8 cellular contexts compared by ENCODE assay signal in the genomic region with DNA sequence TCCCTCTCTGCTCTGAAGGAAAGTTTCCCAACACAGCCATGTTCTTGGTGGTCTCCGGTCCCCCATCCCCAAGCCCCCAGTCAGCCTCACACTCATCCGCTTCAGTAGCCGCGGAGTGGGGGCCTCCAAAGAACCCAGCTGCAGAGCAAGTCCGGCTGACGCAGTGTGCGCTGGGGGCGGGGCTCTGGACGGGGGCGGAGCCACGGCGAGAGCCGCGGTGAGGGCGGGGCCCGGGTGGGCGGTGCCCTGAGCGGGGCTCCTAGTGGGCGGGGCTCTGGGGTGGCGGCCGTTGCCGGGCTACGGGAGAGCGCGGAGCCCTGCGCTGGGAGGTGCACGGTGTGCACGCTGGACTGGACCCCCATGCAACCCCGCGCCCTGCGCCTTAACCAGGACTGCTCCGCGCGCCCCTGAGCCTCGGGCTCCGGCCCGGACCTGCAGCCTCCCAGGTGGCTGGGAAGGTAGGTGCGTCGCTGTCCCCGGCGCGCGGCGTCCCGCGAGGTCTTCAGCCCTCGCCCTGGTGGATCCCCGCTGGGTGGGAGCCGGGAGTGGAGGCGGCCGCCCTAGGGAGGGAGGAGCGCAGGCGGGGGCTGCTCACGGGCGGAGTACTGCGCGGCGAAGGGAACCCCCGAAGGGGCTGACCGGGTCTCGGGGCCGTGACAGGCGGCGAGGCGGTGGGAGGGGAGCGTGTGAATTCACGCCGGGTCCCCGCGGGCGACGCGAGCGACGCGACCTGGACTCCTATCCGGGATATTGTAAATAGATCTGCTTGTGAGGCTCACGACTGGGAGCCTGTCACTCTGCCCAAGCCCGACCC. TPM values are rescaled to one million over a fixed set of nuclear protein-coding genes. Genes with fewer than 3 reads are reported as not detected.
DNase-seq lines count a peak whose midpoint lies in the region; ATAC-seq and TF ChIP-seq lines count a peak whose summit lies in the region.

No MANE protein-coding gene starts in this region.

- in situ Hi-C loops in GM23248 (cut with MboI), result loop anchor here (10.0 kb wide), 1 partner anchor 286 kb away; no protein-coding TSS in a partner anchor

- H3K4me1 ChIP-seq in ES-I3 (ENCODE audit: insufficient read depth, low read length) (no peaks in the 10 kb centered on the region), GM23248 (ENCODE audit: insufficient read depth) (no peaks in the 10 kb centered on the region), parathyroid adenoma (no peaks in the 10 kb centered on the region), tibial artery (peaks cover 0 to 21% (median 16%) of the 10 kb centered on the region in 4 donors)

- H3K4me3 ChIP-seq in GM23248, result peak overlapping the region; percentile 75
- peak overlapping the region; percentile 55 for H3K4me3 ChIP-seq in parathyroid adenoma (ENCODE audit: low read depth, low read length)
- H3K4me3 ChIP-seq in tibial artery, result peak overlapping the region; percentile 64 to 83

- peak overlapping the region; percentile 81 for H3K4me3 Mint-ChIP-seq in activated naive CD8-positive, alpha-beta T cell

- no peaks in the 10 kb centered on the region for H3K36me3 Mint-ChIP-seq in activated naive CD8-positive, alpha-beta T cell

- H3F3A ChIP-seq in GM23248 (ENCODE audit: insufficient read depth), result peaks cover 6% of the 10 kb centered on the region; the same call in 1 of the 2 replicates

- H3K9ac ChIP-seq in ES-I3 (ENCODE audit: low read depth, low read length), result peak overlapping the region; percentile 80; the same call in 1 of the 2 replicates
- peak overlapping the region; percentile 73 for H3K9ac ChIP-seq in GM23248
- no peak overlapping the region for H3K9ac ChIP-seq in parathyroid adenoma

- peaks cover 29% of the 10 kb centered on the region for H3K27me3 Mint-ChIP-seq in activated naive CD8-positive, alpha-beta T cell

- H2AFZ ChIP-seq in GM23248 (peak overlapping the region; percentile 88), parathyroid adenoma (peak overlapping the region; percentile 71)

- TF ChIP-seq CTCF in parathyroid adenoma (IDR thresholded peaks at IDR 0.05), result no peak
- no peak for TF ChIP-seq CTCF in tibial artery (IDR thresholded peaks at IDR 0.05)

- WGBS in GM23248 (ENCODE audit: low coverage in 1 of 2, low lambda C conversion rate in 2 of 2, missing lambda C conversion rate in 2 of 2), 2 experiments, result 0 to 1% methylated on average over 45 to 64 of the region's 79 CpGs

- H3K9me3 ChIP-seq in ES-I3 (ENCODE audit: control insufficient read depth, insufficient read depth, low read length) (no peaks in the 10 kb centered on the region), GM23248 (ENCODE audit: low read depth) (no peaks in the 10 kb centered on the region), parathyroid adenoma (ENCODE audit: control insufficient read depth, low read length) (no peaks in the 10 kb centered on the region), tibial artery (no peaks in the 10 kb centered on the region)

- H3K79me2 ChIP-seq in GM23248 (ENCODE audit: insufficient read depth) (no peaks in the 10 kb centered on the region), parathyroid adenoma (no peaks in the 10 kb centered on the region)

- H3K9me2 ChIP-seq in GM23248 (ENCODE audit: insufficient read depth), result no peaks in the 10 kb centered on the region

- intact Hi-C loops in Right ventricle myocardium superior (cut with DNase I), result no loop called here
- intact Hi-C loops in tibial artery (cut with DNase I; ENCODE audit: low total_unique reads), result no loop called here

- DNase-seq in GM23248 (peak; percentile 95), LHCN-M2 (ENCODE audit: low read depth) (peak; percentile 81), Right ventricle myocardium superior (peak; percentile 96), tibial artery (peak; percentile 84 to 93)

- peak; percentile 96 for ATAC-seq in SK-N-SH treated with all-trans-retinoic acid at 6 μM for 48 hours
- ATAC-seq in Right ventricle myocardium superior (ENCODE audit: poor library complexity), result peak; percentile 99

- H3K27ac ChIP-seq in GM23248 (no peak overlapping the region), parathyroid adenoma (no peak overlapping the region), tibial artery (peak overlapping the region; percentile 35 to 45)

- H3K36me3 ChIP-seq in ES-I3 (ENCODE audit: insufficient read depth, low read length) (no peaks in the 10 kb centered on the region), GM23248 (ENCODE audit: low read depth) (no peaks in the 10 kb centered on the region), parathyroid adenoma (ENCODE audit: control insufficient read depth, insufficient read depth, low read length) (no peaks in the 10 kb centered on the region), tibial artery (no peaks in the 10 kb centered on the region)

- H3K9me3 Mint-ChIP-seq in activated naive CD8-positive, alpha-beta T cell (ENCODE audit: low read depth), result no peaks in the 10 kb centered on the region

- H3K27ac Mint-ChIP-seq in activated naive CD8-positive, alpha-beta T cell, result no peak overlapping the region

- H3K4me2 ChIP-seq in GM23248 (ENCODE audit: unreplicated experiment), result peak overlapping the region; percentile 78
- H3K4me2 ChIP-seq in parathyroid adenoma (ENCODE audit: low read length), result peak overlapping the region; percentile 68

- peaks cover 22% of the 10 kb centered on the region for H3K4me1 Mint-ChIP-seq in activated naive CD8-positive, alpha-beta T cell (ENCODE audit: low read depth)

- no peaks in the 10 kb centered on the region for H3K27me3 ChIP-seq in GM23248 (replicated peaks; ENCODE audit: insufficient read depth)
- no peaks in the 10 kb centered on the region for H3K27me3 ChIP-seq in parathyroid adenoma (ENCODE audit: control insufficient read depth, insufficient read depth, low read length)
- H3K27me3 ChIP-seq in tibial artery, result peaks cover 0 to 24% of the 10 kb centered on the region in 2 donors

- H4K20me1 ChIP-seq in GM23248 (ENCODE audit: insufficient read depth), result no peaks in the 10 kb centered on the region

TF ChIP-seq in SK-N-SH treated with all-trans-retinoic acid at 6 μM for 48 hours, 23 proteins besides CTCF, POLR2A, EP300 and RAD21:
- TF ChIP-seq PPARA (CRISPR knock-in tag; IDR thresholded peaks at IDR 0.05; ENCODE audit: borderline replicate concordance), result no peak
- TF ChIP-seq, protein P1, sequence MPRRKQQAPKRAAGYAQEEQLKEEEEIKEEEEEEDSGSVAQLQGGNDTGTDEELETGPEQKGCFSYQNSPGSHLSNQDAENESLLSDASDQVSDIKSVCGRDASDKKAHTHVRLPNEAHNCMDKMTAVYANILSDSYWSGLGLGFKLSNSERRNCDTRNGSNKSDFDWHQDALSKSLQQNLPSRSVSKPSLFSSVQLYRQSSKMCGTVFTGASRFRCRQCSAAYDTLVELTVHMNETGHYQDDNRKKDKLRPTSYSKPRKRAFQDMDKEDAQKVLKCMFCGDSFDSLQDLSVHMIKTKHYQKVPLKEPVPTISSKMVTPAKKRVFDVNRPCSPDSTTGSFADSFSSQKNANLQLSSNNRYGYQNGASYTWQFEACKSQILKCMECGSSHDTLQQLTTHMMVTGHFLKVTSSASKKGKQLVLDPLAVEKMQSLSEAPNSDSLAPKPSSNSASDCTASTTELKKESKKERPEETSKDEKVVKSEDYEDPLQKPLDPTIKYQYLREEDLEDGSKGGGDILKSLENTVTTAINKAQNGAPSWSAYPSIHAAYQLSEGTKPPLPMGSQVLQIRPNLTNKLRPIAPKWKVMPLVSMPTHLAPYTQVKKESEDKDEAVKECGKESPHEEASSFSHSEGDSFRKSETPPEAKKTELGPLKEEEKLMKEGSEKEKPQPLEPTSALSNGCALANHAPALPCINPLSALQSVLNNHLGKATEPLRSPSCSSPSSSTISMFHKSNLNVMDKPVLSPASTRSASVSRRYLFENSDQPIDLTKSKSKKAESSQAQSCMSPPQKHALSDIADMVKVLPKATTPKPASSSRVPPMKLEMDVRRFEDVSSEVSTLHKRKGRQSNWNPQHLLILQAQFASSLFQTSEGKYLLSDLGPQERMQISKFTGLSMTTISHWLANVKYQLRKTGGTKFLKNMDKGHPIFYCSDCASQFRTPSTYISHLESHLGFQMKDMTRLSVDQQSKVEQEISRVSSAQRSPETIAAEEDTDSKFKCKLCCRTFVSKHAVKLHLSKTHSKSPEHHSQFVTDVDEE (CRISPR knock-in tag; IDR thresholded peaks at IDR 0.05), result no peak
- TF ChIP-seq, protein P2, sequence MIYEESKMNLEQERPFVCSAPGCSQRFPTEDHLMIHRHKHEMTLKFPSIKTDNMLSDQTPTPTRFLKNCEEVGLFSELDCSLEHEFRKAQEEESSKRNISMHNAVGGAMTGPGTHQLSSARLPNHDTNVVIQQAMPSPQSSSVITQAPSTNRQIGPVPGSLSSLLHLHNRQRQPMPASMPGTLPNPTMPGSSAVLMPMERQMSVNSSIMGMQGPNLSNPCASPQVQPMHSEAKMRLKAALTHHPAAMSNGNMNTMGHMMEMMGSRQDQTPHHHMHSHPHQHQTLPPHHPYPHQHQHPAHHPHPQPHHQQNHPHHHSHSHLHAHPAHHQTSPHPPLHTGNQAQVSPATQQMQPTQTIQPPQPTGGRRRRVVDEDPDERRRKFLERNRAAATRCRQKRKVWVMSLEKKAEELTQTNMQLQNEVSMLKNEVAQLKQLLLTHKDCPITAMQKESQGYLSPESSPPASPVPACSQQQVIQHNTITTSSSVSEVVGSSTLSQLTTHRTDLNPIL (CRISPR knock-in tag; IDR thresholded peaks at IDR 0.05; ENCODE audit: low read depth), result no peak
- TF ChIP-seq ESRRG (CRISPR knock-in tag; IDR thresholded peaks at IDR 0.05), result no peak
- TF ChIP-seq ZFP30 (CRISPR knock-in tag; IDR thresholded peaks at IDR 0.05), result no peak
TF ChIP-seq in SK-N-SH treated with all-trans-retinoic acid at 6 μM for 48 hours: peak in this region for 0.

RNA-seq across cellular contexts. Expression of a gene that starts 9.1 kb away (rescaled TPM):
- total RNA-seq in GM23248 (2014; rRNA removed; shearing (Covaris generic)), result 3.4 and 5.4 TPM in 2 replicates
- 2.7 and 3.4 TPM in 2 replicates for polyA plus RNA-seq in GM23248 (2016; fragmentation: Nextera tagmentation; extraction: Ambion mirVana)
- total RNA-seq in LHCN-M2 (2014; rRNA removed) (34.1 and 37.3 TPM in 2 replicates), Right ventricle myocardium superior (30.2 TPM)
- polyA plus RNA-seq in LHCN-M2 (2012), result 8.6 TPM

Comparison
In these comparisons a context has a peak if more than half of its experiments do, and no peak if none do; other contexts are left out.
1. H3K27ac ChIP-seq: peak in tibial artery (2 of 2); none in GM23248 (single experiment) and parathyroid adenoma (single experiment).
2. Peak in every context shown above with its lines, with median percentiles within 50 percentile points of each other: DNase-seq and H3K4me3 ChIP-seq.